ENCODE assay signal across 9 cellular contexts in the genomic region with DNA sequence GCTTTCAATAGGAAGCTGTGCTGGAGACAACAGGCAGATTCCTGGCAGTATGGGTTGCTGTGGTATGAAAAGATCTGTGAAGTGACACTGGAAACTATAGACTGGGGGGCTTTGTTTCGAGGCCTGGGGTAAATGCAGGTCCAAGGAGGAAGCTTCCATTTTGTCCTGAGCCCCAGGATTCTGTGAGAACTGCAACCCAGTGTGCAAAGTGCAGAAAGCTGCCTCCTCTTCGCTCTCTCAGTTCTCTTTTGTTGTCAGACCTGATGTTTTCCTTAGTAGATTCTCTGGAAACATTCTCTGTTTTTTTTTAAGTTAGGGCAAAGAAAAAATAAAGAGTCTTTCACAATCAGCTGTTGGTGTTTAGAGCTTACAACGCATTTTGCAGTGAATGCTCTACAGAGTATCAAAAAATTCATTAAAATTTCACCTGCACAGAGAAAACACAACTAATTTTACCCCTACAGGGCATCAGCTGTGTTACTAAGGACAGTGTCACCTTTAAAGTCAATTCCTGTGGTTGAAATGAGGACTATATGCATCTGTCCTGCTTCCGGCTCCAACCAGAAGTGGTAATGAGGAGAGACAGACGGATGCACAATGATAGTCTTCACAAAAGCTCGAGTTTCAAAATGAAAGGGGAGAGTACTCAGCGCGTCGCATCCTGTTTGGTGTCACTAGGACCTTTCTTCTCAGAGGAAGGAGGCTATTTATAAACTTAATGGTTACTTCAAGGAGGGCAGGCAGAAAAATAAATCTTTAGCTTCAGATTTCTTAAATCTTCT.
DNase-seq lines count a peak whose midpoint lies in the region; ATAC-seq and TF ChIP-seq lines count a peak whose summit lies in the region.
"Had no signal": no experiment of that assay in that cellular context is flagged by ENCODE, and none has a peak within 500 bp of the region (broad histone marks: within the 10 kb centered on the region; RNA-seq: fewer than 3 reads in every experiment).

No MANE protein-coding gene starts in this region.

- H3K4me3 ChIP-seq in heart left ventricle (peak overlapping the region in 5 of 12 donors; percentile 7 to 31 (median 15)), foreskin fibroblast (ENCODE audit: low read depth in 1 of 2, low read length in 2 of 2) (no peak overlapping the region)

- no peaks in the 10 kb centered on the region for H3K36me3 ChIP-seq in heart left ventricle

- intact Hi-C loops in heart left ventricle (cut with DNase I), result no loop called here
- intact Hi-C loops in cardiac septum (cut with DNase I), result no loop called here

- no peak for TF ChIP-seq POLR2A in heart left ventricle (IDR thresholded peaks at IDR 0.05)

- 51 to 69% (median 63%) methylated on average over 9 of the region's 9 CpGs for WGBS in heart left ventricle, 4 donors

- no peaks in the 10 kb centered on the region for H3K9me3 ChIP-seq in heart left ventricle

- H3K4me1 ChIP-seq in heart left ventricle, result peaks cover 0 to 12% (median 4%) of the 10 kb centered on the region in 12 donors

- ATAC-seq in heart left ventricle (peak in 3 of 4 donors; percentile 37 to 78 (median 39)), HG03045 (IDR thresholded peaks at IDR 0.05; ENCODE audit: unreplicated experiment) (peak; percentile 95), esophagus mucosa (peak; percentile 46), omental fat pad (ENCODE audit: low FRiP score) (no peak)

- no peak for TF ChIP-seq CTCF in heart left ventricle (IDR thresholded peaks at IDR 0.05)
- no peak for TF ChIP-seq CTCF in omental fat pad (IDR thresholded peaks at IDR 0.05)
- no peak for TF ChIP-seq CTCF in foreskin fibroblast (IDR thresholded peaks at IDR 0.05; ENCODE audit: low read depth, low read length)

- H3K27me3 ChIP-seq in heart left ventricle, result no peaks in the 10 kb centered on the region

- no peak for DNase-seq in heart left ventricle
- DNase-seq in cardiac septum (ENCODE audit: low spot score), result no peak
- peak; percentile 16 for DNase-seq in T-helper 9 cell
- DNase-seq in stimulated activated CD8-positive, alpha-beta memory T cell treated with anti-CD3 and anti-CD28 coated beads, Interleukin-2, amount 100 ng/mL, for 1 hour (ENCODE audit: low read depth in 2 of 2), result peak; percentile 8 to 16
- no peak for DNase-seq in omental fat pad (ENCODE audit: low spot score)
- no peak for DNase-seq in foreskin fibroblast
- DNase-seq: right cardiac atrium had no signal

- H3K27ac ChIP-seq in heart left ventricle, result peak overlapping the region in 9 of 12 donors; percentile 8 to 59 (median 41)

Comparison
In these comparisons a context has a peak if more than half of its experiments do, and no peak if none do; other contexts are left out.
1. DNase-seq: peak in T-helper 9 cell (single experiment) and stimulated activated CD8-positive, alpha-beta memory T cell treated with anti-CD3 and anti-CD28 coated beads, Interleukin-2, amount 100 ng/mL, for 1 hour (2 of 2); none in heart left ventricle (0 of 5), cardiac septum (single experiment), omental fat pad (single experiment) and foreskin fibroblast (0 of 2).